ENCODE assay signal across 14 cellular contexts in the genomic region with DNA sequence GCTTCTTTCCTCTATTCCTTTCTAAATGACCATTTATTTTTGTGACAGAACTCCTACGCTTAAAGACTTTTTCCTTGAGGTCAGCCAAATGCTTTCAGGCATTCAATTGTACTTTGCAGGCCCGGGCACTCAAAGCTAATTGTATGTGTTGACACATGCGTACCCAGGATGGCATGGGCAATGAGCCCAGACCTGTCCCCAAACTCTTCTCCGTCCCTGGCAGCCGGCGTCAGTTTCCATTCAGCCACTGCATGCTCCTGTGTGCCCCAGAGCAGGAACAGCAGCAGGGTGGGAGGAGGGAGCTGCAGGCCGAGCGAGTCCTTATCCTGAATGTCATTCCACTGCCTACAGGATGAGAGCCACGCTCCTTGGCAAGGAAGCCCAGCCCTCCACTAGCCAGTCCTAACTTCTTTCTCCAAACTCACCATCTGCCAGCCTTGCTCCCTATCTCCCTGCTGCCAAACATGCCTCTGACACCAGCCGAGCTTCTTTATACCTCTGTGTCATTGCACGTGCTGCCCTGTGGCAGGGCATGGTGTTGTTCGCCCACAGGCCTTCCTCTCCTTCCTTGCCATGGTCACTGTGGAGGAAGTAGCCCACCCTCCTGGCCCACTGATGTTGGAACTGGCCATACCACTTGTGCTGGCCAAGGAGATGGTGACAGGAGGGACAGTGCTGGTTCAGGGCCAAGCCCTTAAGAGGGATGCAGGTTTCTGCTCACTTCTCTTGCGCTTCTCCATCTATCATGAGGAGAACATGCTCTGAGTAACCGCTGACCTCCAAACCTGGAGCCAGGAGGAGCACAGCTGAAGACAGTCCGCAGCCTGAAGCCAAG.
DNase-seq lines count a peak whose midpoint lies in the region; ATAC-seq and TF ChIP-seq lines count a peak whose summit lies in the region.
"Had no signal": no experiment of that assay in that cellular context is flagged by ENCODE, and none has a peak within 500 bp of the region (broad histone marks: within the 10 kb centered on the region; RNA-seq: fewer than 3 reads in every experiment).

No MANE protein-coding gene starts in this region.

- intact Hi-C loops in body of pancreas (cut with DNase I): no loop called here
- intact Hi-C loops in gastrocnemius medialis (cut with DNase I; ENCODE audit: low total_unique reads): loop anchor here (10.0 kb wide), 1 partner anchor 61 kb away; no protein-coding TSS in a partner anchor
- intact Hi-C loops in left colon (cut with DNase I, micrococcal nuclease): loop anchor here in 1 of 2 donors (5.0 kb wide), 1 partner anchor 148 kb away; no protein-coding TSS in a partner anchor
- intact Hi-C loops in sigmoid colon (cut with DNase I): no loop called here

- H3K4me3 ChIP-seq in body of pancreas: no peak overlapping the region
- no peak overlapping the region for H3K4me3 ChIP-seq in right atrium auricular region
- H3K4me3 ChIP-seq in gastrocnemius medialis: no peak overlapping the region
- H3K4me3 ChIP-seq in HAP-1: no peak overlapping the region
- no peak overlapping the region for H3K4me3 ChIP-seq in sigmoid colon
- H3K4me3 ChIP-seq: mucosa of descending colon had no signal

- H3K27me3 ChIP-seq in body of pancreas: no peaks in the 10 kb centered on the region
- no peaks in the 10 kb centered on the region for H3K27me3 ChIP-seq in right atrium auricular region
- no peaks in the 10 kb centered on the region for H3K27me3 ChIP-seq in gastrocnemius medialis
- H3K27me3 ChIP-seq in HAP-1 (ENCODE audit: low read depth): peaks cover 13% of the 10 kb centered on the region; the same call in 1 of the 2 replicates
- no peaks in the 10 kb centered on the region for H3K27me3 ChIP-seq in sigmoid colon

- H3K9me3 ChIP-seq in body of pancreas: no peaks in the 10 kb centered on the region
- H3K9me3 ChIP-seq in right atrium auricular region: no peaks in the 10 kb centered on the region
- no peaks in the 10 kb centered on the region for H3K9me3 ChIP-seq in gastrocnemius medialis
- H3K9me3 ChIP-seq in HAP-1: no peaks in the 10 kb centered on the region
- no peaks in the 10 kb centered on the region for H3K9me3 ChIP-seq in sigmoid colon
- H3K9me3 ChIP-seq: mucosa of descending colon had no signal

- no peak for TF ChIP-seq POLR2A in body of pancreas (IDR thresholded peaks at IDR 0.05)
- TF ChIP-seq POLR2A in gastrocnemius medialis (IDR thresholded peaks at IDR 0.05): no peak
- no peak for TF ChIP-seq POLR2A in sigmoid colon (IDR thresholded peaks at IDR 0.05)

- peaks cover 8% of the 10 kb centered on the region for H3K4me1 ChIP-seq in body of pancreas
- H3K4me1 ChIP-seq in right atrium auricular region: peaks cover 0 to 48% of the 10 kb centered on the region in 2 donors
- H3K4me1 ChIP-seq in gastrocnemius medialis: peaks cover 29 to 38% of the 10 kb centered on the region in 2 donors
- no peaks in the 10 kb centered on the region for H3K4me1 ChIP-seq in HAP-1
- H3K4me1 ChIP-seq in sigmoid colon: peaks cover 0 to 24% (median 18%) of the 10 kb centered on the region in 4 donors

- DNase-seq in NCI-H1092 treated with DMSO at 0.1 percent for 48 hours (lab: John Stamatoyannopoulos, UW) (peak; percentile 24), body of pancreas (peak in 3 of 4 donors; percentile 47 to 53 (median 50)), right atrium auricular region (ENCODE audit: low spot score) (peak; percentile 68), gastrocnemius medialis (peak in 1 of 2 donors; percentile 41), left colon (no peak), NCI-H2107 treated with DMSO at 0.1 percent for 48 hours (lab: John Stamatoyannopoulos, UW; ENCODE audit: unreplicated experiment) (no peak), HAP-1 (ENCODE audit: low spot score in 2 of 2) (no peak), sigmoid colon (no peak)
- DNase-seq: activated CD8-positive, alpha-beta memory T cell treated with anti-CD3 and anti-CD28 coated beads for 24 hours; activated naive CD4-positive, alpha-beta T cell treated with anti-CD3 and anti-CD28 coated beads, Interleukin-2, amount 10 ng/mL, durations not matched to agents 7 days and 5 days; erythroblast; mucosa of descending colon; NCI-H526; stimulated activated naive CD8-positive, alpha-beta T cell treated with anti-CD3 and anti-CD28 coated beads, Interleukin-15, amount 100 ng/mL, for 72 hours had no signal

- ATAC-seq in body of pancreas: no peak
- ATAC-seq in gastrocnemius medialis: peak in 1 of 2 donors; percentile 40
- ATAC-seq in left colon: no peak
- ATAC-seq: stimulated activated naive CD8-positive, alpha-beta T cell treated with anti-CD3 and anti-CD28 coated beads, Interleukin-15, amount 100 ng/mL, for 72 hours had no signal

- no peak for TF ChIP-seq CTCF in body of pancreas (IDR thresholded peaks at IDR 0.05)
- TF ChIP-seq CTCF in right atrium auricular region (IDR thresholded peaks at IDR 0.05): no peak
- no peak for TF ChIP-seq CTCF in gastrocnemius medialis (IDR thresholded peaks at IDR 0.05 in 4 of 5, conservative IDR thresholded peaks at IDR 0.05 in 1 of 5)
- TF ChIP-seq CTCF in sigmoid colon (IDR thresholded peaks at IDR 0.05): no peak

- in situ Hi-C loops in gastrocnemius medialis (cut with MboI; ENCODE audit: low sequenced_read_pairs in 4 of 4) (loop anchor here (5.0 kb wide), 2 partner anchors 143 to 148 kb away; no protein-coding TSS in a partner anchor), HAP-1 (cut with MboI; ENCODE audit: low sequenced_read_pairs) (loop anchor here (5.0 kb wide), 1 partner anchor 148 kb away; no protein-coding TSS in a partner anchor)

- no peak overlapping the region for H3K27ac ChIP-seq in body of pancreas
- peak overlapping the region in 1 of 2 donors; percentile 74 for H3K27ac ChIP-seq in right atrium auricular region
- peak overlapping the region; percentile 7 to 62 (median 59) for H3K27ac ChIP-seq in gastrocnemius medialis
- H3K27ac ChIP-seq in sigmoid colon: no peak overlapping the region

- no peak for TF ChIP-seq EP300 in sigmoid colon (IDR thresholded peaks at IDR 0.05)

- WGBS in body of pancreas, 2 donors: 67 to 78% methylated on average over 15 of the region's 15 CpGs
- WGBS in sigmoid colon, 2 donors: 89% methylated on average over 15 of the region's 15 CpGs

- H3K36me3 ChIP-seq in body of pancreas (replicated peaks in 1 of 2; ENCODE audit: insufficient read depth in 1 of 2, low read depth in 2 of 2): no peaks in the 10 kb centered on the region
- H3K36me3 ChIP-seq in right atrium auricular region: no peaks in the 10 kb centered on the region
- H3K36me3 ChIP-seq in gastrocnemius medialis: no peaks in the 10 kb centered on the region
- no peaks in the 10 kb centered on the region for H3K36me3 ChIP-seq in HAP-1 (replicated peaks)
- no peaks in the 10 kb centered on the region for H3K36me3 ChIP-seq in sigmoid colon

Comparison
In these comparisons a context has a peak if more than half of its experiments do, and no peak if none do; other contexts are left out.
1. DNase-seq: peak in NCI-H1092 treated with DMSO at 0.1 percent for 48 hours (single experiment), body of pancreas (3 of 4) and right atrium auricular region (single experiment); none in left colon (0 of 2), NCI-H2107 treated with DMSO at 0.1 percent for 48 hours (single experiment), HAP-1 (0 of 2) and sigmoid colon (single experiment).
2. H3K27ac ChIP-seq: peak in gastrocnemius medialis (4 of 4); none in body of pancreas (0 of 4) and sigmoid colon (0 of 4).